Comparison of ENCODE assay signal across 8 cellular contexts in genomic region chr19:45691516-45692186, GRCh38. TPM values are rescaled to one million over a fixed set of nuclear protein-coding genes. Genes with fewer than 3 reads are reported as not detected.
A peak's percentile ranks its signal among the peaks of the same experiment; 100 is the strongest.
DNase-seq lines count a peak whose midpoint lies in the region; ATAC-seq and TF ChIP-seq lines count a peak whose summit lies in the region.

TSS of gene SNRPD2 (minus strand) at chr19:45691953. CDS start at chr19:45691888, 65 bp downstream.

- no peaks in the 10 kb centered on the region for H4K20me1 ChIP-seq in KMS-11 (ENCODE audit: insufficient read depth)

- no peak for TF ChIP-seq CTCF in KMS-11 (conservative IDR thresholded peaks at IDR 0.05; ENCODE audit: low read depth, low read length)
- no peak for TF ChIP-seq CTCF in fibroblast of the aortic adventitia (IDR thresholded peaks at IDR 0.05; ENCODE audit: insufficient read depth, low read length)
- no peak for TF ChIP-seq CTCF in nephron (IDR thresholded peaks at IDR 0.05; ENCODE audit: unreplicated experiment in 3 of 3)

- H3K27me3 Mint-ChIP-seq in nephron (ENCODE audit: low read depth): no peaks in the 10 kb centered on the region

- peak within 1 kb of the TSS; percentile 91 to 96 (median 92) for H3K4me3 Mint-ChIP-seq in nephron

- peak within 1 kb of the TSS; percentile 82 for H3K27ac ChIP-seq in KMS-11

- peak within 1 kb of the TSS; percentile 73 for H2AFZ ChIP-seq in KMS-11 (ENCODE audit: low read depth)

- H3K9me3 Mint-ChIP-seq in nephron: no peaks in the 10 kb centered on the region

- H3K36me3 ChIP-seq in KMS-11 (ENCODE audit: insufficient read depth): peaks cover 11% of the 10 kb centered on the region; the same call in 1 of the 2 replicates

- no peaks in the 10 kb centered on the region for H3K27me3 ChIP-seq in KMS-11 (ENCODE audit: insufficient read depth, low read depth)

- H3K4me3 ChIP-seq in KMS-11 (IDR thresholded peaks at IDR 0.05; ENCODE audit: insufficient read depth, low read depth, low read length) (peak within 1 kb of the TSS; percentile 8), fibroblast of the aortic adventitia (ENCODE audit: low read depth, low read length) (peak within 1 kb of the TSS; percentile 96)

- H3K9ac ChIP-seq in KMS-11: peak within 1 kb of the TSS; percentile 83

- peaks cover 28% of the 10 kb centered on the region for H3K36me3 Mint-ChIP-seq in nephron (ENCODE audit: low read depth)

- peak within 1 kb of the TSS; percentile 66 for H3K4me2 ChIP-seq in KMS-11

- H3K27ac Mint-ChIP-seq in nephron: peak within 1 kb of the TSS; percentile 56 to 92 (median 90)

- DNase-seq in Daoy (ENCODE audit: low read depth): peak; percentile 98
- peak; percentile 95 for DNase-seq in RPMI7951 (ENCODE audit: low read depth)
- DNase-seq in activated effector memory CD4-positive, alpha-beta T cell treated with anti-CD3 and anti-CD28 coated beads, Interleukin-2, amount 50 U/mL, for 16 hours: peak; percentile 98
- peak; percentile 95 for DNase-seq in fibroblast of the aortic adventitia (ENCODE audit: low read depth)
- peak; percentile 96 for DNase-seq in stimulated activated naive CD8-positive, alpha-beta T cell treated with anti-CD3 and anti-CD28 coated beads, Interleukin-15, Interleukin-2, amounts not matched to agents 100 U/mL and 50 U/mL, for 24 hours

- H3K79me2 ChIP-seq in KMS-11 (ENCODE audit: insufficient read depth, low read depth): peaks cover 24% of the 10 kb centered on the region

- peak; percentile 28 for ATAC-seq in GM21786 (IDR thresholded peaks at IDR 0.05; ENCODE audit: unreplicated experiment)
- ATAC-seq in stimulated activated naive CD8-positive, alpha-beta T cell treated with anti-CD3 and anti-CD28 coated beads, Interleukin-15, Interleukin-2, amounts not matched to agents 100 U/mL and 50 U/mL, for 24 hours: peak; percentile 37

- peaks cover 10% of the 10 kb centered on the region for H3K4me1 Mint-ChIP-seq in nephron

- peaks cover 25% of the 10 kb centered on the region for H3K4me1 ChIP-seq in KMS-11 (ENCODE audit: low read depth, poor library complexity, severe bottlenecking)

RNA-seq across cellular contexts. Expression of gene SNRPD2, which starts in this region (rescaled TPM):
- total RNA-seq in Daoy (2014; rRNA removed; shearing (Covaris generic)): 580 and 625 TPM in 2 replicates
- 474 and 568 TPM in 2 replicates for total RNA-seq in RPMI7951 (2014; rRNA removed; shearing (Covaris generic))
- total RNA-seq in fibroblast of the aortic adventitia (ENCODE audit: low replicate concordance): 303 and 325 TPM in 2 replicates

Comparison
In these comparisons a context has a peak if more than half of its experiments do, and no peak if none do; other contexts are left out.
1. Peak in every context shown above with its lines: DNase-seq, ATAC-seq, H3K4me3 ChIP-seq and H3K27ac ChIP-seq.